8 cellular contexts compared by ENCODE assay signal in genomic region chr17:73231841-73232586, GRCh38. TPM values are rescaled to one million over a fixed set of nuclear protein-coding genes. Genes with fewer than 3 reads are reported as not detected.
DNase-seq lines count a peak whose midpoint lies in the region; ATAC-seq and TF ChIP-seq lines count a peak whose summit lies in the region.

No MANE protein-coding gene starts in this region.

- ATAC-seq in GM21381 (IDR thresholded peaks at IDR 0.05; ENCODE audit: unreplicated experiment), result peak; percentile 79

- peaks cover 4% of the 10 kb centered on the region for H3K4me1 ChIP-seq in endodermal cell (ENCODE audit: control insufficient read depth, insufficient read depth, low read length)

- H3K27me3 ChIP-seq in endodermal cell (ENCODE audit: control insufficient read depth, insufficient read depth, low read length, poor library complexity, severe bottlenecking), result no peaks in the 10 kb centered on the region

- H3K4me1 Mint-ChIP-seq in endodermal cell, result peaks cover 31% of the 10 kb centered on the region

- DNase-seq in Caki2 (ENCODE audit: low read depth), result peak; percentile 93
- DNase-seq in HUDEP-2 (lab: John Stamatoyannopoulos, UW; ENCODE audit: unreplicated experiment in 76 of 76), result peak in 74 of 76 experiments; percentile 43 to 98 (median 91)
- peak; percentile 93 for DNase-seq in NOMO-1 treated with dmso at 0.1 percent for 144 hours (lab: John Stamatoyannopoulos, UW; ENCODE audit: unreplicated experiment)
- peak; percentile 87 for DNase-seq in activated CD8-positive, alpha-beta memory T cell treated with anti-CD3 and anti-CD28 coated beads, Interleukin-2, amount 50 U/mL, for 1 hour (ENCODE audit: extremely low read depth)
- peak; percentile 100 for DNase-seq in endodermal cell
- peak; percentile 97 for DNase-seq in mesenteric fat pad (ENCODE audit: low spot score)
- peak; percentile 94 for DNase-seq in stimulated activated CD8-positive, alpha-beta memory T cell treated with anti-CD3 and anti-CD28 coated beads, Interleukin-15, amount 100 ng/mL, for 1 hour (ENCODE audit: low read depth)

- in situ Hi-C loops in Caki2 (cut with HindIII; ENCODE audit: low pct_unique_long_range_greater_than_20kb, low sequenced_read_pairs), result no loop called here

- peaks cover 20% of the 10 kb centered on the region for H3K36me3 Mint-ChIP-seq in endodermal cell (ENCODE audit: low read depth)

- no peaks in the 10 kb centered on the region for H3K9me3 ChIP-seq in endodermal cell (ENCODE audit: control insufficient read depth, low read length)

- peak overlapping the region; percentile 99 for H3K27ac Mint-ChIP-seq in endodermal cell

- no peaks in the 10 kb centered on the region for H3K9me3 Mint-ChIP-seq in endodermal cell

- 0 to 2% methylated on average over 9 to 63 of the region's 63 CpGs for WGBS in endodermal cell (ENCODE audit: insufficient coverage in 1 of 2, insufficient read length in 1 of 2), 2 experiments

- peak overlapping the region; percentile 96 for H3K4me3 Mint-ChIP-seq in endodermal cell

- peak overlapping the region; percentile 76 for H3K9ac ChIP-seq in endodermal cell (ENCODE audit: extremely low read depth, low read length, poor library complexity, severe bottlenecking)

- peak overlapping the region; percentile 84 for H3K4me3 ChIP-seq in endodermal cell (ENCODE audit: low read length)

- peak; percentile 45 for TF ChIP-seq CTCF in endodermal cell (conservative IDR thresholded peaks at IDR 0.05)

- peak overlapping the region; percentile 91 for H3K27ac ChIP-seq in endodermal cell (ENCODE audit: low read depth, low read length)

- H3K27me3 Mint-ChIP-seq in endodermal cell (ENCODE audit: insufficient read depth), result no peaks in the 10 kb centered on the region

- H3K36me3 ChIP-seq in endodermal cell (ENCODE audit: control insufficient read depth, insufficient read depth, low read length), result peaks cover 33% of the 10 kb centered on the region

RNA-seq across cellular contexts. Expression of gene CPSF4L, which starts 29.7 kb away (rescaled TPM):
- total RNA-seq in Caki2 (2014; rRNA removed; shearing (Covaris generic); ENCODE audit: low replicate concordance), result not detected in 2 replicates
- total RNA-seq in endodermal cell (under 1 TPM; 0.29 to 0.58 TPM), mesenteric fat pad (0.61 TPM)
- polyA plus RNA-seq in endodermal cell (2013, experiment 1 of 2), result not detected
- polyA plus RNA-seq in endodermal cell (2013, experiment 2 of 2), result not detected

RNA-seq across cellular contexts. Expression of gene COG1, which starts 39.2 kb away (rescaled TPM):
- total RNA-seq in Caki2 (2014; rRNA removed; shearing (Covaris generic); ENCODE audit: low replicate concordance), result 19.6 and 20.6 TPM in 2 replicates
- 10 to 100 TPM; 27.1 to 27.8 TPM for total RNA-seq in endodermal cell
- polyA plus RNA-seq in endodermal cell (2013, experiment 1 of 2), result 34.3 TPM
- 31.3 TPM for polyA plus RNA-seq in endodermal cell (2013, experiment 2 of 2)
- total RNA-seq in mesenteric fat pad, result 34.8 TPM

Comparison
In these comparisons a context has a peak if more than half of its experiments do, and no peak if none do; other contexts are left out.
1. Peak in every context shown above with its lines: DNase-seq, ATAC-seq, H3K4me3 ChIP-seq and H3K27ac ChIP-seq.